ENCODE assay signal across 1 cellular context in the genomic region with DNA sequence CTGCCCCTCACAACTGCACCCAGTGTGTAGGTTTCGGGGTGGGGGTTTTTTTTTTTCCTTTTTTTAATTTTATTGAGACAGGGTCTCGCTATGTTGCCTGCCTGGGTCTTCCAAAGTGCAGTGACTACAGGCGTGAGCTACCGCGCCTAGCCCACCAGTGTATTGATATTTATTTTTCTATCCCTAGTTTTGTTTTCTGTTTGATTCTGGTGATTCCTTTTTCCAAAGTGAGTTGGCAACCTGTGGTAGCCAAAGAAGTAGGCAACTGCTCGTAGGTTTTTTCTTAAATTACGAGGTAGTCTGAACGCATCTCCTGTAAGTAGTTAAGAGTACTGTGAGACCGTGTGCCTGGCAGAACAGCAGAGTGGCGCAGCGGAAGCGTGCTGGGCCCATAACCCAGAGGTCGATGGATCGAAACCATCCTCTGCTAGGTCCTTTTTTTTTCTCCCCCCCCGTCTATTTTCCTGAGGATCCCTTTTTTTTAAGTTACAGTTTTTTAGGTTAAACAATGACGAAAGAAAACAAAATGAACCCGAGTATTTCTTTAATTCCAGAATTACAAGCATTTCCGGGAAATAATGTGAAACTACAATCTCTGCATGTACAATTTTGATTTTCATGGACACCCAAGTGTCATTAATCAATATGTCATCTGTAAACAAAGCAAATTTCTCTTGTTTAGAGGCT.
TF ChIP-seq lines count a peak whose summit lies in the region.

No MANE protein-coding gene starts in this region.

TF ChIP-seq in GM12878, 131 proteins besides CTCF, POLR2A, EP300 and RAD21 (continued from another document and continues in another):
- TF ChIP-seq E2F8 (IDR thresholded peaks at IDR 0.05; ENCODE audit: low read depth, partially characterized antibody) (no peak), CEBPB (IDR thresholded peaks at IDR 0.05; ENCODE audit: borderline replicate concordance in 1 of 2, low read depth in 2 of 2, low read length in 2 of 2) (no peak), MEF2B (IDR thresholded peaks at IDR 0.05; ENCODE audit: partially characterized antibody, poor library complexity, severe bottlenecking) (no peak), ASH2L (IDR thresholded peaks at IDR 0.05; ENCODE audit: borderline replicate concordance, low read depth) (no peak), SUZ12 (IDR thresholded peaks at IDR 0.05; ENCODE audit: unreplicated experiment) (no peak), KAT2A (conservative IDR thresholded peaks at IDR 0.05; ENCODE audit: control insufficient read depth, low read depth, low read length) (no peak), NFYA (IDR thresholded peaks at IDR 0.05; ENCODE audit: borderline replicate concordance, low read depth, low read length) (no peak), CEBPZ (IDR thresholded peaks at IDR 0.05; ENCODE audit: low read depth, low read length) (no peak), MEF2A (IDR thresholded peaks at IDR 0.05; ENCODE audit: insufficient read depth, low read depth, low read length) (no peak), POU2F2 (IDR thresholded peaks at IDR 0.05; ENCODE audit: borderline replicate concordance, low read depth, low read length) (peak; percentile 31; the same call in 1 of the 3 replicates), TCF12 (IDR thresholded peaks at IDR 0.05; ENCODE audit: low read depth, low read length) (no peak), SRF (IDR thresholded peaks at IDR 0.05; ENCODE audit: low read depth in 2 of 2, low read length in 2 of 2) (no peak), ZNF622 (IDR thresholded peaks at IDR 0.05) (no peak), KDM1A (IDR thresholded peaks at IDR 0.05; ENCODE audit: borderline replicate concordance) (no peak), IKZF2 (IDR thresholded peaks at IDR 0.05) (peak in 1 of 2 experiments; percentile 48; a peak in 2 of 4 replicates), BCL11A (IDR thresholded peaks at IDR 0.05; ENCODE audit: low read depth, low read length) (no peak), TCF7 (IDR thresholded peaks at IDR 0.05; ENCODE audit: borderline replicate concordance) (no peak), SMARCA5 (IDR thresholded peaks at IDR 0.05) (peak; percentile 91), MYB (IDR thresholded peaks at IDR 0.05; ENCODE audit: borderline replicate concordance, low read depth, low read length) (no peak), TCF3 (IDR thresholded peaks at IDR 0.05; ENCODE audit: borderline replicate concordance, insufficient read depth, low read depth, low read length) (no peak), CHD2 (IDR thresholded peaks at IDR 0.05; ENCODE audit: borderline replicate concordance, low read depth, low read length) (no peak), RAD51 (IDR thresholded peaks at IDR 0.05) (no peak), IKZF1 (conservative IDR thresholded peaks at IDR 0.05) (no peak), NR2C1 (IDR thresholded peaks at IDR 0.05) (no peak), ZNF207 (IDR thresholded peaks at IDR 0.05; ENCODE audit: borderline replicate concordance) (peak; percentile 42; the same call in 1 of the 2 replicates), PAX5 (IDR thresholded peaks at IDR 0.05; ENCODE audit: borderline replicate concordance, low read depth, low read length) (0 out of 2 replicates have a peak, but pooled peaks have one; percentile 21), KLF5 (IDR thresholded peaks at IDR 0.05; ENCODE audit: partially characterized antibody) (no peak), EZH2 (IDR thresholded peaks at IDR 0.05; ENCODE audit: borderline replicate concordance, control insufficient read depth, low read depth, low read length) (no peak), MAX (IDR thresholded peaks at IDR 0.05; ENCODE audit: low read depth, low read length) (no peak), HCFC1 (IDR thresholded peaks at IDR 0.05; ENCODE audit: low read length) (peak; percentile 42; the same call in 1 of the 2 replicates), IRF4 (IDR thresholded peaks at IDR 0.05; ENCODE audit: low read depth, low read length) (peak; percentile 25; the same call in 1 of the 2 replicates), RB1 (IDR thresholded peaks at IDR 0.05; ENCODE audit: borderline replicate concordance) (0 out of 2 replicates have a peak, but pooled peaks have one; percentile 28), MTA3 (IDR thresholded peaks at IDR 0.05; ENCODE audit: borderline replicate concordance, low read length) (peak; percentile 73; the same call in 1 of the 2 replicates), PML (IDR thresholded peaks at IDR 0.05; ENCODE audit: low read length) (no peak), BMI1 (IDR thresholded peaks at IDR 0.05; ENCODE audit: borderline replicate concordance) (no peak), STAT1 (conservative IDR thresholded peaks at IDR 0.05) (no peak), SPI1 (IDR thresholded peaks at IDR 0.05; ENCODE audit: borderline replicate concordance, insufficient read depth, low read depth, low read length) (no peak; the same call in 1 of the 2 replicates), CBX5 (IDR thresholded peaks at IDR 0.05; ENCODE audit: low read depth) (0 out of 2 replicates have a peak, but pooled peaks have one; percentile 57), SREBF1 (IDR thresholded peaks at IDR 0.05; ENCODE audit: low read length) (no peak), POLR2AphosphoS2 (IDR thresholded peaks at IDR 0.05; ENCODE audit: low read depth, low read length) (no peak), RELA (IDR thresholded peaks at IDR 0.05; ENCODE audit: borderline replicate concordance, partially characterized antibody) (no peak)
- TF ChIP-seq, protein P1, sequence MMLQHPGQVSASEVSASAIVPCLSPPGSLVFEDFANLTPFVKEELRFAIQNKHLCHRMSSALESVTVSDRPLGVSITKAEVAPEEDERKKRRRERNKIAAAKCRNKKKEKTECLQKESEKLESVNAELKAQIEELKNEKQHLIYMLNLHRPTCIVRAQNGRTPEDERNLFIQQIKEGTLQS (IDR thresholded peaks at IDR 0.05; ENCODE audit: borderline replicate concordance, extremely low read depth, low read depth, low read length), result no peak
- TF ChIP-seq, protein P2, sequence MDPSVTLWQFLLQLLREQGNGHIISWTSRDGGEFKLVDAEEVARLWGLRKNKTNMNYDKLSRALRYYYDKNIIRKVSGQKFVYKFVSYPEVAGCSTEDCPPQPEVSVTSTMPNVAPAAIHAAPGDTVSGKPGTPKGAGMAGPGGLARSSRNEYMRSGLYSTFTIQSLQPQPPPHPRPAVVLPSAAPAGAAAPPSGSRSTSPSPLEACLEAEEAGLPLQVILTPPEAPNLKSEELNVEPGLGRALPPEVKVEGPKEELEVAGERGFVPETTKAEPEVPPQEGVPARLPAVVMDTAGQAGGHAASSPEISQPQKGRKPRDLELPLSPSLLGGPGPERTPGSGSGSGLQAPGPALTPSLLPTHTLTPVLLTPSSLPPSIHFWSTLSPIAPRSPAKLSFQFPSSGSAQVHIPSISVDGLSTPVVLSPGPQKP (IDR thresholded peaks at IDR 0.05; ENCODE audit: low read depth, low read length), result no peak
- TF ChIP-seq, protein P3, sequence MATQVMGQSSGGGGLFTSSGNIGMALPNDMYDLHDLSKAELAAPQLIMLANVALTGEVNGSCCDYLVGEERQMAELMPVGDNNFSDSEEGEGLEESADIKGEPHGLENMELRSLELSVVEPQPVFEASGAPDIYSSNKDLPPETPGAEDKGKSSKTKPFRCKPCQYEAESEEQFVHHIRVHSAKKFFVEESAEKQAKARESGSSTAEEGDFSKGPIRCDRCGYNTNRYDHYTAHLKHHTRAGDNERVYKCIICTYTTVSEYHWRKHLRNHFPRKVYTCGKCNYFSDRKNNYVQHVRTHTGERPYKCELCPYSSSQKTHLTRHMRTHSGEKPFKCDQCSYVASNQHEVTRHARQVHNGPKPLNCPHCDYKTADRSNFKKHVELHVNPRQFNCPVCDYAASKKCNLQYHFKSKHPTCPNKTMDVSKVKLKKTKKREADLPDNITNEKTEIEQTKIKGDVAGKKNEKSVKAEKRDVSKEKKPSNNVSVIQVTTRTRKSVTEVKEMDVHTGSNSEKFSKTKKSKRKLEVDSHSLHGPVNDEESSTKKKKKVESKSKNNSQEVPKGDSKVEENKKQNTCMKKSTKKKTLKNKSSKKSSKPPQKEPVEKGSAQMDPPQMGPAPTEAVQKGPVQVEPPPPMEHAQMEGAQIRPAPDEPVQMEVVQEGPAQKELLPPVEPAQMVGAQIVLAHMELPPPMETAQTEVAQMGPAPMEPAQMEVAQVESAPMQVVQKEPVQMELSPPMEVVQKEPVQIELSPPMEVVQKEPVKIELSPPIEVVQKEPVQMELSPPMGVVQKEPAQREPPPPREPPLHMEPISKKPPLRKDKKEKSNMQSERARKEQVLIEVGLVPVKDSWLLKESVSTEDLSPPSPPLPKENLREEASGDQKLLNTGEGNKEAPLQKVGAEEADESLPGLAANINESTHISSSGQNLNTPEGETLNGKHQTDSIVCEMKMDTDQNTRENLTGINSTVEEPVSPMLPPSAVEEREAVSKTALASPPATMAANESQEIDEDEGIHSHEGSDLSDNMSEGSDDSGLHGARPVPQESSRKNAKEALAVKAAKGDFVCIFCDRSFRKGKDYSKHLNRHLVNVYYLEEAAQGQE (IDR thresholded peaks at IDR 0.05; ENCODE audit: low read depth, low read length), result no peak
- TF ChIP-seq, protein P4, sequence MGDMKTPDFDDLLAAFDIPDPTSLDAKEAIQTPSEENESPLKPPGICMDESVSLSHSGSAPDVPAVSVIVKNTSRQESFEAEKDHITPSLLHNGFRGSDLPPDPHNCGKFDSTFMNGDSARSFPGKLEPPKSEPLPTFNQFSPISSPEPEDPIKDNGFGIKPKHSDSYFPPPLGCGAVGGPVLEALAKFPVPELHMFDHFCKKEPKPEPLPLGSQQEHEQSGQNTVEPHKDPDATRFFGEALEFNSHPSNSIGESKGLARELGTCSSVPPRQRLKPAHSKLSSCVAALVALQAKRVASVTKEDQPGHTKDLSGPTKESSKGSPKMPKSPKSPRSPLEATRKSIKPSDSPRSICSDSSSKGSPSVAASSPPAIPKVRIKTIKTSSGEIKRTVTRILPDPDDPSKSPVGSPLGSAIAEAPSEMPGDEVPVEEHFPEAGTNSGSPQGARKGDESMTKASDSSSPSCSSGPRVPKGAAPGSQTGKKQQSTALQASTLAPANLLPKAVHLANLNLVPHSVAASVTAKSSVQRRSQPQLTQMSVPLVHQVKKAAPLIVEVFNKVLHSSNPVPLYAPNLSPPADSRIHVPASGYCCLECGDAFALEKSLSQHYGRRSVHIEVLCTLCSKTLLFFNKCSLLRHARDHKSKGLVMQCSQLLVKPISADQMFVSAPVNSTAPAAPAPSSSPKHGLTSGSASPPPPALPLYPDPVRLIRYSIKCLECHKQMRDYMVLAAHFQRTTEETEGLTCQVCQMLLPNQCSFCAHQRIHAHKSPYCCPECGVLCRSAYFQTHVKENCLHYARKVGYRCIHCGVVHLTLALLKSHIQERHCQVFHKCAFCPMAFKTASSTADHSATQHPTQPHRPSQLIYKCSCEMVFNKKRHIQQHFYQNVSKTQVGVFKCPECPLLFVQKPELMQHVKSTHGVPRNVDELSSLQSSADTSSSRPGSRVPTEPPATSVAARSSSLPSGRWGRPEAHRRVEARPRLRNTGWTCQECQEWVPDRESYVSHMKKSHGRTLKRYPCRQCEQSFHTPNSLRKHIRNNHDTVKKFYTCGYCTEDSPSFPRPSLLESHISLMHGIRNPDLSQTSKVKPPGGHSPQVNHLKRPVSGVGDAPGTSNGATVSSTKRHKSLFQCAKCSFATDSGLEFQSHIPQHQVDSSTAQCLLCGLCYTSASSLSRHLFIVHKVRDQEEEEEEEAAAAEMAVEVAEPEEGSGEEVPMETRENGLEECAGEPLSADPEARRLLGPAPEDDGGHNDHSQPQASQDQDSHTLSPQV (IDR thresholded peaks at IDR 0.05), result no peak
- TF ChIP-seq, protein P5, sequence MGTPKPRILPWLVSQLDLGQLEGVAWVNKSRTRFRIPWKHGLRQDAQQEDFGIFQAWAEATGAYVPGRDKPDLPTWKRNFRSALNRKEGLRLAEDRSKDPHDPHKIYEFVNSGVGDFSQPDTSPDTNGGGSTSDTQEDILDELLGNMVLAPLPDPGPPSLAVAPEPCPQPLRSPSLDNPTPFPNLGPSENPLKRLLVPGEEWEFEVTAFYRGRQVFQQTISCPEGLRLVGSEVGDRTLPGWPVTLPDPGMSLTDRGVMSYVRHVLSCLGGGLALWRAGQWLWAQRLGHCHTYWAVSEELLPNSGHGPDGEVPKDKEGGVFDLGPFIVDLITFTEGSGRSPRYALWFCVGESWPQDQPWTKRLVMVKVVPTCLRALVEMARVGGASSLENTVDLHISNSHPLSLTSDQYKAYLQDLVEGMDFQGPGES (IDR thresholded peaks at IDR 0.05), result no peak
